5 cellular contexts compared by ENCODE assay signal in the genomic region with DNA sequence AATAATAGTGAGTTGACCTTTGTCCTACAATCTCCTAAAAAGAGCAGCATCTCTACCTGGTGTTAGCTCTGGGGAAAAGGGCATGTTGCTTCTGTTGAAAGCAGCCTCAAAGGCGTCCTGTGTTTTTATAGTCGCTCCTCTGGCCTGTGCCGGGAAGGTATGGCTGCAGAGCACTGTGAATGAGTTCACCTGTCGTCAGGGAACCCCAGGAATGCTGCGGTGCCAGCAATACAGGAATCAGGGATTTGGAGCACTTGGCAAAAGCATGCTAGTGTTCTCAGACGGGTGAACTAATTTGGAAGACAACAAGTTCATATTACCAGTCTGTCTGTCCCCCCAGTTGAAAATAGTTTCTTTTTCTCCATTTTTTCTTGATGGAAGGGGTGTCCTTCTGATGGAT.
"Had no signal": no experiment of that assay in that cellular context is flagged by ENCODE, and none has a peak within 500 bp of the region (broad histone marks: within the 10 kb centered on the region; RNA-seq: fewer than 3 reads in every experiment).

No MANE protein-coding gene starts in this region.

- H3K4me3 ChIP-seq: lung, pancreas, stomach, uterus had no signal

- H3K9me3 ChIP-seq: pancreas, stomach, uterus had no signal

- H3K4me1 ChIP-seq: pancreas, uterus had no signal

- DNase-seq: activated B cell treated with CpG ODN at 0.5 μM for 24 hours, stomach had no signal

- H3K27me3 ChIP-seq: pancreas, stomach, uterus had no signal

- H3K27ac ChIP-seq: pancreas, stomach, uterus had no signal

- H3K36me3 ChIP-seq: uterus had no signal
